In genomic region chr12:95918194-95918993, GRCh38 we compare ENCODE assay signal across 8 cellular contexts. TPM values are rescaled to one million over a fixed set of nuclear protein-coding genes. Genes with fewer than 3 reads are reported as not detected.
DNase-seq lines count a peak whose midpoint lies in the region; ATAC-seq and TF ChIP-seq lines count a peak whose summit lies in the region.

No MANE protein-coding gene starts in this region.

- TF ChIP-seq POLR2A in transverse colon (IDR thresholded peaks at IDR 0.05), result no peak

- H3K4me3 ChIP-seq in BE2C (ENCODE audit: low read depth, low read length), result no peak overlapping the region
- no peak overlapping the region for H3K4me3 ChIP-seq in epithelial cell of proximal tubule (ENCODE audit: low read depth, low read length)
- no peak overlapping the region for H3K4me3 ChIP-seq in naive thymus-derived CD4-positive, alpha-beta T cell (ENCODE audit: low read length)
- H3K4me3 ChIP-seq in transverse colon, result no peak overlapping the region

- H3K4me1 ChIP-seq in BE2C (no peaks in the 10 kb centered on the region), transverse colon (no peaks in the 10 kb centered on the region)
- H3K4me1 ChIP-seq in naive thymus-derived CD4-positive, alpha-beta T cell (ENCODE audit: control insufficient read depth in 2 of 2, insufficient read depth in 2 of 2, low read length in 2 of 2), result no peaks in the 10 kb centered on the region

- peaks cover 9% of the 10 kb centered on the region; the same call in 1 of the 2 replicates for H3K27me3 ChIP-seq in BE2C
- no peaks in the 10 kb centered on the region for H3K27me3 ChIP-seq in naive thymus-derived CD4-positive, alpha-beta T cell (ENCODE audit: control insufficient read depth in 2 of 2, insufficient read depth in 2 of 2, low read length in 2 of 2)
- H3K27me3 ChIP-seq in transverse colon, result no peaks in the 10 kb centered on the region

- no peaks in the 10 kb centered on the region for H3K4me1 Mint-ChIP-seq in activated CD4-positive, alpha-beta memory T cell treated with anti-CD3 and anti-CD28 coated beads for 36 hours (ENCODE audit: low read depth)
- H3K4me1 Mint-ChIP-seq in naive thymus-derived CD4-positive, alpha-beta T cell, result peaks cover 0 to 2% (median 0%) of the 10 kb centered on the region in 7 donors

- in situ Hi-C loops in transverse colon (cut with MboI; ENCODE audit: low pct_ligation_motif_present in 1 of 4, low pct_unique_long_range_greater_than_20kb in 1 of 4, low sequenced_read_pairs in 3 of 4), result loop anchor here in 1 of 4 donors (5.0 kb wide), 1 partner anchor 79 kb away; the partner anchor contains the start of gene HAL

- no peak overlapping the region for H3K27ac Mint-ChIP-seq in activated CD4-positive, alpha-beta memory T cell treated with anti-CD3 and anti-CD28 coated beads for 36 hours
- H3K27ac Mint-ChIP-seq in naive thymus-derived CD4-positive, alpha-beta T cell, result no peak overlapping the region

- DNase-seq in BE2C (peak; percentile 48), NCI-H460 (ENCODE audit: extremely low read depth, low read depth) (peak; percentile 79), epithelial cell of proximal tubule (ENCODE audit: low read depth) (no peak), transverse colon (peak; percentile 15)
- DNase-seq in activated CD4-positive, alpha-beta memory T cell treated with anti-CD3 and anti-CD28 coated beads for 36 hours, result peak; percentile 58
- DNase-seq in naive thymus-derived CD4-positive, alpha-beta T cell, result peak in 7 of 9 donors; percentile 28 to 67 (median 59)

- H3K9me3 Mint-ChIP-seq in activated CD4-positive, alpha-beta memory T cell treated with anti-CD3 and anti-CD28 coated beads for 36 hours, result peaks cover 5% of the 10 kb centered on the region
- no peaks in the 10 kb centered on the region for H3K9me3 Mint-ChIP-seq in naive thymus-derived CD4-positive, alpha-beta T cell

- CTCF ChIA-PET in activated CD4-positive, alpha-beta memory T cell treated with anti-CD3 and anti-CD28 coated beads for 36 hours (lab: Charles Lee), result interaction anchor here (0.6 to 4.1 kb wide), 30 partner anchors 10 to 598 kb away, joined by 3 to 84 read pairs (median 3); partner anchors contain the start of genes AMDHD1, CCDC38, HAL and LTA4H
- CTCF ChIA-PET in naive thymus-derived CD4-positive, alpha-beta T cell (lab: Charles Lee), result interaction anchor here (0.6 to 5.7 kb wide), 8 partner anchors 24 to 596 kb away, joined by 3 to 85 read pairs (median 4); partner anchors contain the start of genes AMDHD1, CCDC38 and HAL

- POLR2A ChIA-PET in activated CD4-positive, alpha-beta memory T cell treated with anti-CD3 and anti-CD28 coated beads for 36 hours (lab: Charles Lee), result interaction anchor here (1.1 kb wide), 1 partner anchor 80 kb away, joined by 3 read pairs; no protein-coding TSS in a partner anchor
- POLR2A ChIA-PET in naive thymus-derived CD4-positive, alpha-beta T cell (lab: Charles Lee), result interaction anchor here (0.7 kb wide), 1 partner anchor 238 kb away, joined by 3 read pairs; no protein-coding TSS in a partner anchor

- H3K36me3 Mint-ChIP-seq in activated CD4-positive, alpha-beta memory T cell treated with anti-CD3 and anti-CD28 coated beads for 36 hours, result no peaks in the 10 kb centered on the region
- H3K36me3 Mint-ChIP-seq in naive thymus-derived CD4-positive, alpha-beta T cell, result no peaks in the 10 kb centered on the region

- TF ChIP-seq EP300 in transverse colon (IDR thresholded peaks at IDR 0.05; ENCODE audit: low read depth), result no peak

- TF ChIP-seq CTCF in BE2C (IDR thresholded peaks at IDR 0.05; ENCODE audit: low read depth, low read length) (peak; percentile 94), epithelial cell of proximal tubule (conservative IDR thresholded peaks at IDR 0.05; ENCODE audit: low read depth, low read length) (peak; percentile 96), transverse colon (IDR thresholded peaks at IDR 0.05) (peak; percentile 65 to 83 (median 72))

- 19 to 20% methylated on average over 6 to 7 of the region's 7 CpGs for WGBS in transverse colon (ENCODE audit: low coverage in 1 of 2), 2 donors

- H3K9me3 ChIP-seq in BE2C (no peaks in the 10 kb centered on the region), transverse colon (no peaks in the 10 kb centered on the region)
- no peaks in the 10 kb centered on the region for H3K9me3 ChIP-seq in naive thymus-derived CD4-positive, alpha-beta T cell (ENCODE audit: control insufficient read depth in 2 of 3, low read length in 3 of 3)

- peaks cover 2% of the 10 kb centered on the region for H3K27me3 Mint-ChIP-seq in activated CD4-positive, alpha-beta memory T cell treated with anti-CD3 and anti-CD28 coated beads for 36 hours
- H3K27me3 Mint-ChIP-seq in naive thymus-derived CD4-positive, alpha-beta T cell, result peaks cover 0 to 15% (median 5%) of the 10 kb centered on the region in 5 donors

- H3K36me3 ChIP-seq in BE2C (no peaks in the 10 kb centered on the region), transverse colon (no peaks in the 10 kb centered on the region)
- H3K36me3 ChIP-seq in naive thymus-derived CD4-positive, alpha-beta T cell (ENCODE audit: control insufficient read depth in 2 of 3, insufficient read depth in 3 of 3, low read length in 3 of 3), result no peaks in the 10 kb centered on the region

- ATAC-seq in GM18868 (IDR thresholded peaks at IDR 0.05; ENCODE audit: unreplicated experiment), result peak; percentile 87
- peak; percentile 94 for ATAC-seq in HG03280 (IDR thresholded peaks at IDR 0.05; ENCODE audit: unreplicated experiment)
- peak; percentile 97 for ATAC-seq in naive thymus-derived CD4-positive, alpha-beta T cell

- no peak overlapping the region for H3K27ac ChIP-seq in naive thymus-derived CD4-positive, alpha-beta T cell (ENCODE audit: low read depth, low read length)
- no peak overlapping the region for H3K27ac ChIP-seq in transverse colon

- no peak overlapping the region for H3K4me3 Mint-ChIP-seq in activated CD4-positive, alpha-beta memory T cell treated with anti-CD3 and anti-CD28 coated beads for 36 hours
- no peak overlapping the region for H3K4me3 Mint-ChIP-seq in naive thymus-derived CD4-positive, alpha-beta T cell

- intact Hi-C loops in activated CD4-positive, alpha-beta memory T cell treated with anti-CD3 and anti-CD28 coated beads for 36 hours (cut with micrococcal nuclease), result loop anchor here (1.0 to 2.0 kb wide), 3 partner anchors 24 to 598 kb away; partner anchors contain the start of genes AMDHD1 and CCDC38
- intact Hi-C loops in naive thymus-derived CD4-positive, alpha-beta T cell (cut with micrococcal nuclease), result loop anchor here (1.0 to 2.0 kb wide), 9 partner anchors 24 to 598 kb away; partner anchors contain the start of genes AMDHD1 (in 1 of the 2), CCDC38 (in 1 of the 2) and SNRPF (in 1 of the 2)
- intact Hi-C loops in transverse colon (cut with DNase I; ENCODE audit: low total_unique reads), result loop anchor here (5.0 kb wide), 1 partner anchor 79 kb away; the partner anchor contains the start of gene HAL

RNA-seq across cellular contexts. Expression of gene CCDC38, which starts 24.0 kb away (rescaled TPM):
- polyA plus RNA-seq in BE2C (2012; ENCODE audit: insufficient read depth, insufficient read length, low read depth), result not detected
- 0.89 and 0.92 TPM in 2 replicates for total RNA-seq in NCI-H460 (2014; rRNA removed; shearing (Covaris generic))
- polyA plus RNA-seq in NCI-H460 (2014; cell fraction: nucleus; rRNA removed), result 0.42 and 0.79 TPM in 2 replicates
- under 1 TPM in 1 of 2 experiments, not detected in 1; 0.24 TPM for total RNA-seq in activated CD4-positive, alpha-beta memory T cell treated with anti-CD3 and anti-CD28 coated beads for 36 hours
- total RNA-seq in epithelial cell of proximal tubule, result 0.06 TPM in 1 of 2 replicates, not detected in the other
- under 1 TPM in 2 of 5 experiments, not detected in 3; 0.07 to 0.27 TPM for total RNA-seq in naive thymus-derived CD4-positive, alpha-beta T cell
- under 1 TPM in 1 of 2 donors, not detected in 1; 0.08 TPM for polyA plus RNA-seq in naive thymus-derived CD4-positive, alpha-beta T cell
- total RNA-seq in transverse colon, result not detected

RNA-seq across cellular contexts. Expression of gene AMDHD1, which starts 24.7 kb away (rescaled TPM):
- polyA plus RNA-seq in BE2C (2012; ENCODE audit: insufficient read depth, insufficient read length, low read depth), result 0.29 TPM
- total RNA-seq in NCI-H460 (2014; rRNA removed; shearing (Covaris generic)), result 15.6 and 21.6 TPM in 2 replicates
- 7.3 and 15.2 TPM in 2 replicates for polyA plus RNA-seq in NCI-H460 (2014; cell fraction: nucleus; rRNA removed)
- total RNA-seq in activated CD4-positive, alpha-beta memory T cell treated with anti-CD3 and anti-CD28 coated beads for 36 hours, result 1 to 10 TPM; 1.5 to 2.1 TPM
- 0.22 TPM in 1 of 2 replicates, not detected in the other for total RNA-seq in epithelial cell of proximal tubule
- total RNA-seq in naive thymus-derived CD4-positive, alpha-beta T cell, result 1 to 10 TPM in 3 of 5 experiments, under 1 TPM in 2; 0.66 to 2.4 (median 1.4) TPM
- polyA plus RNA-seq in naive thymus-derived CD4-positive, alpha-beta T cell, result under 1 TPM; 0.32 to 0.41 TPM
- total RNA-seq in transverse colon, result under 1 TPM in 2 of 4 donors, not detected in 2; 0.55 to 0.64 TPM

RNA-seq across cellular contexts. Expression of gene SNRPF, which starts 59.6 kb away (rescaled TPM):
- polyA plus RNA-seq in BE2C (2012; ENCODE audit: insufficient read depth, insufficient read length, low read depth), result 170 TPM
- total RNA-seq in NCI-H460 (2014; rRNA removed; shearing (Covaris generic)), result 40.0 and 46.0 TPM in 2 replicates
- polyA plus RNA-seq in NCI-H460 (2014; cell fraction: nucleus; rRNA removed), result 22.9 and 23.1 TPM in 2 replicates
- total RNA-seq in activated CD4-positive, alpha-beta memory T cell treated with anti-CD3 and anti-CD28 coated beads for 36 hours, result 10 to 100 TPM; 45.4 to 46.0 TPM
- total RNA-seq in epithelial cell of proximal tubule (36.5 and 37.2 TPM in 2 replicates), transverse colon (1 to 10 TPM in 2 of 4 donors, not detected in 2; 4.8 to 8.3 TPM)
- 10 to 100 TPM; 19.0 to 40.4 (median 21.7) TPM for total RNA-seq in naive thymus-derived CD4-positive, alpha-beta T cell
- 10 to 100 TPM; 24.6 to 71.1 TPM for polyA plus RNA-seq in naive thymus-derived CD4-positive, alpha-beta T cell
